Comparison of ENCODE assay signal across 16 cellular contexts in the genomic region with DNA sequence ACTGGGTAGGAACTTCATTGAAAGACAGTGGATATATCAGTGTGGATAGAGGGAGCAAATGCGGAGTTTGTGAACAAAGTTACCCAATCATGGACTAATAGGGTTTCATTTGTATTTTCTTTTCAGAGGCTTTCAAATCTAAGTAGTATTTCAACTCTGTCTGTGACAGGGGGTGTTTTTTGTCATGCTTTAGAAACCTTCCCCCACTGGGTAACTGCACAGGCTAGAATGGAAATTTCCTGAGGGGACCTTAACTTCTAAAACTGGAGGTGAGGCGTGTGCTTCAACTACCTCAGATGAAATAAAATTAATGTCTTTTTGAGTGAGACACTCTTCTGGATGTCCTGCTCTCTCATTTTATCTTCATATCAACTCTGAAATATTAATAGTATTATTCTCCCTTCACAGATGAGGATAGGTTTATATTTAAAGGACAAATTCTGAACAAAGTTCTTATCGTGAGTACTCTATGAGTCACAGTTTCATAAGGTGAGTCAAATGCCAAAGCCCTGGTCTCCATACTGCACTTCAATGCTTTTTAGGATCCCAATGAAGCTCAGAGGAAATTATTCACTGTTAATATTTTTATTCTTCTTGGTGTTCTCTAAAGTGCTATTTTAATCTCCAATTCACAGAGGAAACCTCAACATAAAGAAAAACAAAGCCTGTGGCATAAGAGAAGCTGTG.
DNase-seq lines count a peak whose midpoint lies in the region; ATAC-seq and TF ChIP-seq lines count a peak whose summit lies in the region.
"Had no signal": no experiment of that assay in that cellular context is flagged by ENCODE, and none has a peak within 500 bp of the region (broad histone marks: within the 10 kb centered on the region; RNA-seq: fewer than 3 reads in every experiment).

No MANE protein-coding gene starts in this region.

- CTCF ChIA-PET in RWPE1 (lab: Yijun Ruan, JAX) = interaction anchor here (0.6 kb wide), 1 partner anchor 15 kb away, joined by 4 read pairs; no protein-coding TSS in a partner anchor

- peak; percentile 23 for DNase-seq in HT1080 (ENCODE audit: low read depth)
- DNase-seq in RWPE1 (ENCODE audit: low spot score) = peak; percentile 14
- DNase-seq in epithelial cell of prostate (ENCODE audit: low read depth, low spot score) = peak; percentile 26
- DNase-seq in kidney tubule cell (ENCODE audit: low spot score) = peak; percentile 82
- DNase-seq in COR-L47 (lab: John Stamatoyannopoulos, UW) = no peak
- DNase-seq in AG08396 (ENCODE audit: low spot score) = no peak
- DNase-seq in mucosa of gallbladder (ENCODE audit: low spot score) = no peak
- DNase-seq: ACHN; C1 segment of cervical spinal cord; CD4-positive, alpha-beta memory T cell; DMS153; DMS79 treated with DMSO at 0.1 percent for 48 hours; EL; GOT3; H9 had no signal

- ATAC-seq in HG02798 (IDR thresholded peaks at IDR 0.05; ENCODE audit: poor library complexity, unreplicated experiment) = no peak

- no peak for TF ChIP-seq CTCF in RWPE1 (conservative IDR thresholded peaks at IDR 0.05; ENCODE audit: low read depth)

- H3K27ac ChIP-seq in RWPE1 = no peak overlapping the region
- peak overlapping the region; percentile 64 for H3K27ac ChIP-seq in epithelial cell of prostate

- POLR2A ChIA-PET in RWPE1 (lab: Yijun Ruan, JAX; ENCODE audit: low non-redundant PET) = no interaction called here

Comparison
In these comparisons a context has a peak if more than half of its experiments do, and no peak if none do; other contexts are left out.
1. DNase-seq: peak in HT1080 (single experiment), RWPE1 (single experiment), epithelial cell of prostate (single experiment) and kidney tubule cell (single experiment); none in COR-L47 (single experiment), AG08396 (single experiment) and mucosa of gallbladder (single experiment).